In genomic region chr5:172054611-172055153, GRCh38 we compare ENCODE assay signal across 17 cellular contexts. TPM values are rescaled to one million over a fixed set of nuclear protein-coding genes. Genes with fewer than 3 reads are reported as not detected.
A peak's percentile ranks its signal among the peaks of the same experiment; 100 is the strongest.
DNase-seq lines count a peak whose midpoint lies in the region; ATAC-seq and TF ChIP-seq lines count a peak whose summit lies in the region.
"Had no signal": no experiment of that assay in that cellular context is flagged by ENCODE, and none has a peak within 500 bp of the region (broad histone marks: within the 10 kb centered on the region; RNA-seq: fewer than 3 reads in every experiment).

No MANE protein-coding gene starts in this region.

- no peak overlapping the region for H2BK120ac ChIP-seq in neuronal stem cell (ENCODE audit: low read depth, low read length)

- no peak for ATAC-seq in effector memory CD8-positive, alpha-beta T cell (replicated peaks)
- no peak for ATAC-seq in HG03135 (IDR thresholded peaks at IDR 0.05; ENCODE audit: unreplicated experiment)
- ATAC-seq: GM23338 had no signal

- no peak overlapping the region for H4K8ac ChIP-seq in neuronal stem cell (ENCODE audit: low read depth, low read length)

- no peaks in the 10 kb centered on the region for H3K9me3 Mint-ChIP-seq in activated naive CD4-positive, alpha-beta T cell treated with anti-CD3 and anti-CD28 coated beads, Interleukin-2, amount 10 ng/mL, durations not matched to agents 7 days and 5 days
- H3K9me3 Mint-ChIP-seq in effector memory CD8-positive, alpha-beta T cell: no peaks in the 10 kb centered on the region
- H3K9me3 Mint-ChIP-seq: CD4-positive, CD25-positive, alpha-beta regulatory T cell had no signal

- no peak overlapping the region for H3K27ac ChIP-seq in neuronal stem cell (replicated peaks; ENCODE audit: low read length)
- no peak overlapping the region for H3K27ac ChIP-seq in dorsolateral prefrontal cortex

- no peak overlapping the region for H3K9ac ChIP-seq in neuronal stem cell (ENCODE audit: low read depth, low read length, poor library complexity)

- TF ChIP-seq CTCF in dorsolateral prefrontal cortex (IDR thresholded peaks at IDR 0.05 in 54 of 56, conservative IDR thresholded peaks at IDR 0.05 in 2 of 56; ENCODE audit: low read depth in 1 of 56, partially characterized antibody in 56 of 56): no peak

- H2BK15ac ChIP-seq in neuronal stem cell (ENCODE audit: low read length): no peak overlapping the region

- H3K18ac ChIP-seq in neuronal stem cell (ENCODE audit: low read length): peak overlapping the region; percentile 76

- WGBS in neuronal stem cell (ENCODE audit: extremely low coverage in 2 of 2, insufficient read length in 2 of 2, insufficient replicate concordance in 1 of 2), 2 donors: no CpG with 5 or more reads among the region's 11 CpGs

- H3K4me2 ChIP-seq in neuronal stem cell (ENCODE audit: insufficient read depth, low read length, poor library complexity, severe bottlenecking): peak overlapping the region; percentile 18
- H3K4me2 ChIP-seq: BLaER1 treated with 17β-estradiol and CSF1 and Interleukin-3, amounts not matched to agents 10 nM and 100 nM; GM23338 had no signal

- H3K4me3 Mint-ChIP-seq in activated naive CD4-positive, alpha-beta T cell treated with anti-CD3 and anti-CD28 coated beads, Interleukin-2, amount 10 ng/mL, durations not matched to agents 7 days and 5 days: no peak overlapping the region
- H3K4me3 Mint-ChIP-seq in effector memory CD8-positive, alpha-beta T cell: no peak overlapping the region
- H3K4me3 Mint-ChIP-seq: CD4-positive, CD25-positive, alpha-beta regulatory T cell; GM23338; H9 had no signal

- peaks cover 4% of the 10 kb centered on the region in 2 donors for H3K9me3 ChIP-seq in neuronal stem cell (replicated peaks in 1 of 2; ENCODE audit: control insufficient read depth in 2 of 2, insufficient read depth in 1 of 2, low read depth in 1 of 2, low read length in 2 of 2)
- H3K9me3 ChIP-seq: BLaER1 treated with 17β-estradiol and CSF1 and Interleukin-3, amounts not matched to agents 10 nM and 100 nM had no signal

- H3K4me1 Mint-ChIP-seq in activated naive CD4-positive, alpha-beta T cell treated with anti-CD3 and anti-CD28 coated beads, Interleukin-2, amount 10 ng/mL, durations not matched to agents 7 days and 5 days: peaks cover 6% of the 10 kb centered on the region
- H3K4me1 Mint-ChIP-seq in effector memory CD8-positive, alpha-beta T cell (ENCODE audit: low read depth in 2 of 2): peaks cover 10 to 21% of the 10 kb centered on the region in 2 donors
- H3K4me1 Mint-ChIP-seq: GM23338 had no signal

- peak overlapping the region; percentile 4 for H3K27ac Mint-ChIP-seq in activated naive CD4-positive, alpha-beta T cell treated with anti-CD3 and anti-CD28 coated beads, Interleukin-2, amount 10 ng/mL, durations not matched to agents 7 days and 5 days
- H3K27ac Mint-ChIP-seq in effector memory CD8-positive, alpha-beta T cell: peak overlapping the region; percentile 76 to 85
- H3K27ac Mint-ChIP-seq: GM23338 had no signal

- intact Hi-C loops in dorsolateral prefrontal cortex (cut with DNase I): no loop called here

- no peak overlapping the region for H3K4ac ChIP-seq in neuronal stem cell (ENCODE audit: low read length)

- H3K79me1 ChIP-seq in neuronal stem cell (ENCODE audit: low read depth, low read length): peaks cover 4% of the 10 kb centered on the region

- H2AK5ac ChIP-seq in neuronal stem cell (ENCODE audit: low read depth, low read length): peak overlapping the region; percentile 43

- H2AFZ ChIP-seq in neuronal stem cell (ENCODE audit: low read length): no peak overlapping the region
- H2AFZ ChIP-seq: GM23338 had no signal

- peaks cover 72% of the 10 kb centered on the region for H3K36me3 Mint-ChIP-seq in activated naive CD4-positive, alpha-beta T cell treated with anti-CD3 and anti-CD28 coated beads, Interleukin-2, amount 10 ng/mL, durations not matched to agents 7 days and 5 days
- peaks cover 100% of the 10 kb centered on the region for H3K36me3 Mint-ChIP-seq in effector memory CD8-positive, alpha-beta T cell (ENCODE audit: insufficient read depth)

- H2BK12ac ChIP-seq in neuronal stem cell (ENCODE audit: low read length): no peak overlapping the region

- no peak for DNase-seq in activated naive CD4-positive, alpha-beta T cell treated with anti-CD3 and anti-CD28 coated beads, Interleukin-2, amount 10 ng/mL, durations not matched to agents 7 days and 5 days
- DNase-seq in activated naive CD4-positive, alpha-beta T cell treated with Interleukin-2 at 50 U/mL for 16 hours: no peak
- no peak for DNase-seq in effector memory CD8-positive, alpha-beta T cell
- DNase-seq in neuronal stem cell (ENCODE audit: low spot score) (no peak), dorsolateral prefrontal cortex (no peak), occipital lobe (lab: John Stamatoyannopoulos, UW) (no peak)
- DNase-seq: ACHN; Calu3; CD4-positive, CD25-positive, alpha-beta regulatory T cell; DMS 273 treated with DMSO at 0.1 percent for 48 hours; DMS79; EL; H9; IMR-90 had no signal

- H3K23ac ChIP-seq in neuronal stem cell (ENCODE audit: low read depth, low read length, poor library complexity): peak overlapping the region; percentile 43

- CTCF ChIA-PET in activated naive CD4-positive, alpha-beta T cell treated with anti-CD3 and anti-CD28 coated beads, Interleukin-2, amount 10 ng/mL, durations not matched to agents 7 days and 5 days (lab: Charles Lee): no interaction called here

- H4K91ac ChIP-seq in neuronal stem cell (ENCODE audit: low read depth, low read length, poor library complexity): no peak overlapping the region

- H3K27me3 Mint-ChIP-seq in activated naive CD4-positive, alpha-beta T cell treated with anti-CD3 and anti-CD28 coated beads, Interleukin-2, amount 10 ng/mL, durations not matched to agents 7 days and 5 days: no peaks in the 10 kb centered on the region
- no peaks in the 10 kb centered on the region for H3K27me3 Mint-ChIP-seq in effector memory CD8-positive, alpha-beta T cell
- H3K27me3 Mint-ChIP-seq: CD4-positive, CD25-positive, alpha-beta regulatory T cell had no signal

- H3K27me3 ChIP-seq in neuronal stem cell (ENCODE audit: control insufficient read depth in 3 of 3, insufficient read depth in 3 of 3, low read depth in 1 of 3, low read length in 3 of 3) (no peaks in the 10 kb centered on the region), dorsolateral prefrontal cortex (no peaks in the 10 kb centered on the region)
- H3K27me3 ChIP-seq: BLaER1 treated with 17β-estradiol and CSF1 and Interleukin-3, amounts not matched to agents 10 nM and 100 nM had no signal

- peaks cover 0 to 3% of the 10 kb centered on the region in 2 donors for H3K4me1 ChIP-seq in neuronal stem cell (ENCODE audit: control insufficient read depth in 2 of 2, insufficient read depth in 1 of 2, low read depth in 1 of 2, low read length in 2 of 2)

- H3K4me3 ChIP-seq in neuronal stem cell (ENCODE audit: low read length in 2 of 2) (no peak overlapping the region), dorsolateral prefrontal cortex (no peak overlapping the region)
- H3K4me3 ChIP-seq: BLaER1 treated with 17β-estradiol and CSF1 and Interleukin-3, amounts not matched to agents 10 nM and 100 nM; GM23338 had no signal

- peak overlapping the region; percentile 82 for H2BK5ac ChIP-seq in neuronal stem cell (ENCODE audit: low read length)

- H3K14ac ChIP-seq in neuronal stem cell (ENCODE audit: low read length): peak overlapping the region; percentile 71

- peaks cover under 1 to 10% of the 10 kb centered on the region in 2 donors for H3K36me3 ChIP-seq in neuronal stem cell (replicated peaks in 1 of 2; ENCODE audit: control insufficient read depth in 2 of 2, insufficient read depth in 2 of 2, low read length in 2 of 2)

RNA-seq across cellular contexts. Expression of gene FBXW11, which starts 48.2 kb away (rescaled TPM):
- 51.4 TPM for polyA plus RNA-seq in neuronal stem cell (2013, experiment 1 of 2)
- 51.8 TPM for polyA plus RNA-seq in neuronal stem cell (2013, experiment 2 of 2)
- total RNA-seq in dorsolateral prefrontal cortex (100 to 1,000 TPM in 107 of 120 experiments, 10 to 100 TPM in 13; 88.4 to 136 (median 113) TPM), occipital lobe (162 TPM)
